Comparison of ENCODE assay signal across 1 cellular context in genomic region chr19:49301165-49301865, GRCh38.
TF ChIP-seq lines count a peak whose summit lies in the region.

No MANE protein-coding gene starts in this region.

TF ChIP-seq in K562, 482 proteins besides CTCF, POLR2A, EP300 and RAD21 (continues in another document):
- TF ChIP-seq HCFC1 (IDR thresholded peaks at IDR 0.05; ENCODE audit: low read depth, low read length) (0 out of 2 replicates have a peak, but pooled peaks have one; percentile 13), TOE1 (IDR thresholded peaks at IDR 0.05; ENCODE audit: borderline replicate concordance) (no peak), TOE1 (CRISPR knock-in tag; IDR thresholded peaks at IDR 0.05; ENCODE audit: borderline replicate concordance, low read depth) (no peak), MEIS2 (IDR thresholded peaks at IDR 0.05; ENCODE audit: partially characterized antibody) (peak; percentile 32), PKNOX1 (IDR thresholded peaks at IDR 0.05) (peak; percentile 69), ZNF384 (IDR thresholded peaks at IDR 0.05; ENCODE audit: low read depth, low read length) (0 out of 2 replicates have a peak, but pooled peaks have one; percentile 24), JUND (IDR thresholded peaks at IDR 0.05; ENCODE audit: borderline replicate concordance, low read depth, low read length) (peak; percentile 42; the same call in 1 of the 2 replicates), JUND (tag; IDR thresholded peaks at IDR 0.05; ENCODE audit: borderline replicate concordance, low read depth, low read length) (no peak; the same call in 2 of the 3 replicates), USF1 (CRISPR knock-in tag; IDR thresholded peaks at IDR 0.05) (no peak), MYC (IDR thresholded peaks at IDR 0.05; ENCODE audit: low read depth, low read length) (peak; percentile 66), MYC (CRISPR knock-in tag; IDR thresholded peaks at IDR 0.05; ENCODE audit: borderline replicate concordance, low read depth) (peak; percentile 43; the same call in 1 of the 2 replicates), ZNF311 (CRISPR knock-in tag; IDR thresholded peaks at IDR 0.05) (no peak), CHD7 (IDR thresholded peaks at IDR 0.05; ENCODE audit: low read depth, low read length) (no peak), ATF7 (IDR thresholded peaks at IDR 0.05) (peak; percentile 33; the same call in 1 of the 2 replicates), NFRKB (IDR thresholded peaks at IDR 0.05; ENCODE audit: low read depth) (peak; percentile 36; the same call in 1 of the 2 replicates), ELF2 (CRISPR knock-in tag; IDR thresholded peaks at IDR 0.05) (no peak), TFAP4 (CRISPR knock-in tag; IDR thresholded peaks at IDR 0.05; ENCODE audit: borderline replicate concordance) (peak; percentile 35; the same call in 1 of the 2 replicates), COPS2 (conservative IDR thresholded peaks at IDR 0.05) (no peak), RB1 (IDR thresholded peaks at IDR 0.05; ENCODE audit: low read depth) (peak; percentile 49; the same call in 1 of the 2 replicates), POLR2B (IDR thresholded peaks at IDR 0.05; ENCODE audit: low read depth, partially characterized antibody) (no peak), RCOR1 (IDR thresholded peaks at IDR 0.05; ENCODE audit: borderline replicate concordance in 1 of 2, low read depth in 2 of 2, low read length in 2 of 2) (peak in 1 of 2 experiments; percentile 41; a peak in 1 of 4 replicates), CTBP1 (IDR thresholded peaks at IDR 0.05; ENCODE audit: borderline replicate concordance) (peak; percentile 22; the same call in 1 of the 2 replicates), PBX2 (CRISPR knock-in tag; IDR thresholded peaks at IDR 0.05; ENCODE audit: low read depth) (no peak), PBX2 (tag; conservative IDR thresholded peaks at IDR 0.05; ENCODE audit: low read depth) (0 out of 2 replicates have a peak, but pooled peaks have one; percentile 19), CREM (IDR thresholded peaks at IDR 0.05; ENCODE audit: low read depth) (peak; percentile 51; the same call in 1 of the 2 replicates), ZNF280B (CRISPR knock-in tag; IDR thresholded peaks at IDR 0.05) (no peak), YY1 (IDR thresholded peaks at IDR 0.05; ENCODE audit: borderline replicate concordance in 1 of 3, control insufficient read depth in 1 of 3, extremely low read depth in 1 of 3, insufficient read depth in 3 of 3, insufficient read length in 1 of 3, insufficient replicate concordance in 2 of 3, low read depth in 1 of 3, low read length in 2 of 3) (peak; percentile 25 to 80 (median 71)), PHB (CRISPR knock-in tag; IDR thresholded peaks at IDR 0.05) (no peak), STAG1 (CRISPR knock-in tag; IDR thresholded peaks at IDR 0.05; ENCODE audit: borderline replicate concordance) (0 out of 2 replicates have a peak, but pooled peaks have one; percentile 30), ZNF551 (CRISPR knock-in tag; IDR thresholded peaks at IDR 0.05) (no peak), MAZ (CRISPR knock-in tag; conservative IDR thresholded peaks at IDR 0.05 in 1 of 2, IDR thresholded peaks at IDR 0.05 in 1 of 2) (no peak), CTCFL (IDR thresholded peaks at IDR 0.05; ENCODE audit: borderline replicate concordance, insufficient read depth, low read depth, low read length, poor library complexity, severe bottlenecking) (peak; percentile 67), SMARCE1 (IDR thresholded peaks at IDR 0.05) (no peak), POLR3A (IDR thresholded peaks at IDR 0.05; ENCODE audit: borderline replicate concordance, extremely low read depth, insufficient read depth, insufficient read length) (no peak)
